Comparison of ENCODE assay signal across 12 cellular contexts in genomic region chr21:33412832-33413519, GRCh38. TPM values are rescaled to one million over a fixed set of nuclear protein-coding genes. Genes with fewer than 3 reads are reported as not detected.
DNase-seq lines count a peak whose midpoint lies in the region; ATAC-seq and FAIRE-seq lines count a peak whose summit lies in the region.
"Had no signal": no experiment of that assay in that cellular context is flagged by ENCODE, and none has a peak within 500 bp of the region (broad histone marks: within the 10 kb centered on the region; RNA-seq: fewer than 3 reads in every experiment).

No MANE protein-coding gene starts in this region.

- FAIRE-seq in GM19239 (lab: Jason Lieb, UNC): peak; percentile 88
- FAIRE-seq: endometrium had no signal

- 67% methylated on average over 8 of the region's 9 CpGs for WGBS in mesenchymal stem cell

- H3K4me1 ChIP-seq in BLaER1 treated with 17β-estradiol and CSF1 and Interleukin-3, amounts not matched to agents 10 nM and 100 nM: peaks cover 14 to 89% (median 36%) of the 10 kb centered on the region in 10 experiments
- H3K4me1 ChIP-seq in mesenchymal stem cell (ENCODE audit: control insufficient read depth, insufficient read depth, low read depth, low read length): peaks cover 22% of the 10 kb centered on the region

- H4K8ac ChIP-seq in mesenchymal stem cell (ENCODE audit: low read length): peak overlapping the region; percentile 5

- H2BK12ac ChIP-seq in mesenchymal stem cell (ENCODE audit: low read length in 2 of 2): peak overlapping the region in 1 of 2 experiments; percentile 1

- H2BK15ac ChIP-seq in mesenchymal stem cell (ENCODE audit: low read depth, poor library complexity, severe bottlenecking): no peak overlapping the region

- peak overlapping the region in 5 of 11 experiments; percentile 42 to 53 (median 45); a peak in 9 of 22 replicates for H3K27ac ChIP-seq in BLaER1 treated with 17β-estradiol and CSF1 and Interleukin-3, amounts not matched to agents 10 nM and 100 nM
- peak overlapping the region; percentile 84 for H3K27ac ChIP-seq in mesenchymal stem cell (ENCODE audit: low read length, poor library complexity, severe bottlenecking)
- H3K27ac ChIP-seq: SK-N-MC had no signal

- no peak overlapping the region for H2BK120ac ChIP-seq in mesenchymal stem cell (ENCODE audit: low read depth, low read length)

- H4K20me1 ChIP-seq in BLaER1 treated with 17β-estradiol and CSF1 and Interleukin-3, amounts not matched to agents 10 nM and 100 nM: peaks cover 67 to 100% (median 99%) of the 10 kb centered on the region in 11 experiments

- H3K9me3 ChIP-seq in BLaER1 treated with 17β-estradiol and CSF1 and Interleukin-3, amounts not matched to agents 10 nM and 100 nM (replicated peaks in 1 of 11): no peaks in the 10 kb centered on the region
- no peaks in the 10 kb centered on the region for H3K9me3 ChIP-seq in mesenchymal stem cell (ENCODE audit: control insufficient read depth, low read length)
- H3K9me3 ChIP-seq: MG63 had no signal

- H2AFZ ChIP-seq in mesenchymal stem cell (ENCODE audit: low read depth, low read length): no peak overlapping the region

- peak overlapping the region; percentile 46 for H2BK5ac ChIP-seq in mesenchymal stem cell (ENCODE audit: low read depth, low read length, poor library complexity, severe bottlenecking)

- ATAC-seq in HG02840 (IDR thresholded peaks at IDR 0.05; ENCODE audit: low FRiP score, unreplicated experiment) (no peak), HG03457 (IDR thresholded peaks at IDR 0.05; ENCODE audit: unreplicated experiment) (no peak), GM19328 (IDR thresholded peaks at IDR 0.05; ENCODE audit: unreplicated experiment) (no peak), HG02885 (IDR thresholded peaks at IDR 0.05; ENCODE audit: poor library complexity, unreplicated experiment) (no peak)

- DNase-seq in GM19239 (ENCODE audit: insufficient read length, low spot score) (no peak), SK-MEL-5 (ENCODE audit: low read depth, low spot score) (peak; percentile 65), mesenchymal stem cell (peak; percentile 36)
- DNase-seq: DMS 273 treated with DMSO at 0.1 percent for 48 hours, MG63 had no signal

- peak overlapping the region; percentile 68 for H2AK5ac ChIP-seq in mesenchymal stem cell (ENCODE audit: low read length, severe bottlenecking)

- no peaks in the 10 kb centered on the region for H3K27me3 ChIP-seq in BLaER1 treated with 17β-estradiol and CSF1 and Interleukin-3, amounts not matched to agents 10 nM and 100 nM
- no peaks in the 10 kb centered on the region for H3K27me3 ChIP-seq in mesenchymal stem cell (ENCODE audit: control insufficient read depth in 1 of 2, insufficient read depth in 1 of 2, low read length in 2 of 2)
- H3K27me3 ChIP-seq: MG63 had no signal

- no peak overlapping the region for H3K4ac ChIP-seq in mesenchymal stem cell (ENCODE audit: low read depth in 1 of 2, low read length in 2 of 2)

- H3K36me3 ChIP-seq in BLaER1 treated with 17β-estradiol and CSF1 and Interleukin-3, amounts not matched to agents 10 nM and 100 nM: peaks cover 70 to 100% (median 97%) of the 10 kb centered on the region in 11 experiments
- peaks cover 30 to 43% of the 10 kb centered on the region in 2 experiments for H3K36me3 ChIP-seq in mesenchymal stem cell (ENCODE audit: control insufficient read depth in 1 of 2, insufficient read depth in 2 of 2, low read depth in 1 of 2, low read length in 2 of 2)

- peaks cover 26% of the 10 kb centered on the region for H3K79me1 ChIP-seq in mesenchymal stem cell (replicated peaks; ENCODE audit: low read length, poor library complexity, severe bottlenecking)

- peak overlapping the region in 1 of 2 experiments; percentile 34 for H3K23ac ChIP-seq in mesenchymal stem cell (ENCODE audit: low read length in 2 of 2)

- H3K4me2 ChIP-seq in BLaER1 treated with 17β-estradiol and CSF1 and Interleukin-3, amounts not matched to agents 10 nM and 100 nM: peak overlapping the region; percentile 23 to 97 (median 58)
- peak overlapping the region; percentile 31 for H3K4me2 ChIP-seq in mesenchymal stem cell (ENCODE audit: low read length, poor library complexity, severe bottlenecking)

- H3K4me3 ChIP-seq in BLaER1 treated with 17β-estradiol and CSF1 and Interleukin-3, amounts not matched to agents 10 nM and 100 nM: peak overlapping the region in 1 of 10 experiments; percentile 16; a peak in 2 of 20 replicates
- no peak overlapping the region for H3K4me3 ChIP-seq in mesenchymal stem cell (ENCODE audit: insufficient read depth in 1 of 2, low read depth in 1 of 2, low read length in 2 of 2)
- H3K4me3 ChIP-seq: MG63, SK-N-MC had no signal

- in situ Hi-C loops in SK-MEL-5 (cut with HindIII; ENCODE audit: low pct_unique_long_range_greater_than_20kb, low sequenced_read_pairs): no loop called here

- H4K91ac ChIP-seq in mesenchymal stem cell (ENCODE audit: low read length): no peak overlapping the region

- H3K18ac ChIP-seq in mesenchymal stem cell (ENCODE audit: low read depth in 1 of 2, low read length in 2 of 2): peak overlapping the region in 1 of 2 experiments; percentile 13

- peak overlapping the region in 8 of 11 experiments; percentile 8 to 69 (median 18); a peak in 8 of 22 replicates for H3K9ac ChIP-seq in BLaER1 treated with 17β-estradiol and CSF1 and Interleukin-3, amounts not matched to agents 10 nM and 100 nM
- no peak overlapping the region for H3K9ac ChIP-seq in mesenchymal stem cell (ENCODE audit: low read length)

- H3K14ac ChIP-seq in mesenchymal stem cell (ENCODE audit: low read length in 2 of 2): peak overlapping the region in 1 of 2 experiments; percentile 87

RNA-seq across cellular contexts. Expression of gene IFNGR2, which starts 9.8 kb away (rescaled TPM):
- total RNA-seq in SK-MEL-5 (2014; rRNA removed; shearing (Covaris generic)): 104 and 121 TPM in 2 replicates
- polyA plus RNA-seq in SK-MEL-5 (2015; cell fraction: cytosol; rRNA removed): 158 and 170 TPM in 2 replicates
- 40.9 and 50.0 TPM in 2 replicates for polyA plus RNA-seq in SK-MEL-5 (2015; cell fraction: nucleus; rRNA removed)
- 62.7 TPM for polyA plus RNA-seq in mesenchymal stem cell (2013, experiment 1 of 2)
- polyA plus RNA-seq in mesenchymal stem cell (2013, experiment 2 of 2): 59.5 TPM
